ENCODE assay signal across 21 cellular contexts in genomic region chr11:73353422-73353821, GRCh38. TPM values are rescaled to one million over a fixed set of nuclear protein-coding genes. Genes with fewer than 3 reads are reported as not detected.
DNase-seq lines count a peak whose midpoint lies in the region; ATAC-seq and TF ChIP-seq lines count a peak whose summit lies in the region.
"Had no signal": no experiment of that assay in that cellular context is flagged by ENCODE, and none has a peak within 500 bp of the region (broad histone marks: within the 10 kb centered on the region; RNA-seq: fewer than 3 reads in every experiment).

No MANE protein-coding gene starts in this region.

- no peak overlapping the region for H3K4me3 Mint-ChIP-seq in activated T-cell treated with anti-CD3 and anti-CD28 coated beads, Interleukin-2, amount 50 U/mL, for 72 hours
- no peak overlapping the region for H3K4me3 Mint-ChIP-seq in activated T-cell treated with anti-CD3 and anti-CD28 coated beads, Interleukin-2, amount 50 U/mL, for 24 hours
- H3K4me3 Mint-ChIP-seq in stimulated activated effector memory CD8-positive, alpha-beta T cell treated with anti-CD3 and anti-CD28 coated beads, Interleukin-12 subunit alpha, Interleukin-12 subunit beta, amount 100 ng/mL, for 72 hours, result no peak overlapping the region
- H3K4me3 Mint-ChIP-seq: CD8-positive, alpha-beta memory T cell had no signal

- H3K9me3 ChIP-seq in DND-41 (ENCODE audit: insufficient read depth, low read length, severe bottlenecking) (no peaks in the 10 kb centered on the region), sigmoid colon (no peaks in the 10 kb centered on the region)
- H3K9me3 ChIP-seq: A549, MG63, SJSA1 had no signal

- H3K4me3 ChIP-seq in DND-41 (ENCODE audit: low read depth in 1 of 2, low read length in 2 of 2) (no peak overlapping the region), sigmoid colon (no peak overlapping the region)
- H3K4me3 ChIP-seq: A549, MG63, PC-9, SJSA1 had no signal

- H3K36me3 Mint-ChIP-seq in activated T-cell treated with anti-CD3 and anti-CD28 coated beads, Interleukin-2, amount 50 U/mL, for 72 hours (ENCODE audit: insufficient read depth in 2 of 2), result no peaks in the 10 kb centered on the region
- H3K36me3 Mint-ChIP-seq in activated T-cell treated with anti-CD3 and anti-CD28 coated beads, Interleukin-2, amount 50 U/mL, for 24 hours (ENCODE audit: low read depth), result no peaks in the 10 kb centered on the region
- H3K36me3 Mint-ChIP-seq in stimulated activated effector memory CD8-positive, alpha-beta T cell treated with anti-CD3 and anti-CD28 coated beads, Interleukin-12 subunit alpha, Interleukin-12 subunit beta, amount 100 ng/mL, for 72 hours, result peaks cover 6% of the 10 kb centered on the region
- H3K36me3 Mint-ChIP-seq: CD8-positive, alpha-beta memory T cell had no signal

- H3K4me1 Mint-ChIP-seq in activated T-cell treated with anti-CD3 and anti-CD28 coated beads, Interleukin-2, amount 50 U/mL, for 72 hours (ENCODE audit: low read depth), result no peaks in the 10 kb centered on the region
- peaks cover 2% of the 10 kb centered on the region for H3K4me1 Mint-ChIP-seq in activated T-cell treated with anti-CD3 and anti-CD28 coated beads, Interleukin-2, amount 50 U/mL, for 24 hours (ENCODE audit: low read depth)
- H3K4me1 Mint-ChIP-seq in stimulated activated effector memory CD8-positive, alpha-beta T cell treated with anti-CD3 and anti-CD28 coated beads, Interleukin-12 subunit alpha, Interleukin-12 subunit beta, amount 100 ng/mL, for 72 hours, result peaks cover 8% of the 10 kb centered on the region

- H3K27me3 Mint-ChIP-seq in activated T-cell treated with anti-CD3 and anti-CD28 coated beads, Interleukin-2, amount 50 U/mL, for 72 hours (ENCODE audit: low read depth), result no peaks in the 10 kb centered on the region
- no peaks in the 10 kb centered on the region for H3K27me3 Mint-ChIP-seq in activated T-cell treated with anti-CD3 and anti-CD28 coated beads, Interleukin-2, amount 50 U/mL, for 24 hours

- WGBS in sigmoid colon, 2 donors, result 85 to 93% methylated on average over 4 of the region's 4 CpGs

- TF ChIP-seq EP300 in sigmoid colon (IDR thresholded peaks at IDR 0.05), result no peak

- peak; percentile 25 to 55 for ATAC-seq in activated T-cell treated with anti-CD3 and anti-CD28 coated beads, Interleukin-2, amount 50 U/mL, for 72 hours (replicated peaks in 1 of 2)
- ATAC-seq in DND-41 (ENCODE audit: insufficient read depth, low read depth), result peak; percentile 72
- ATAC-seq in stimulated activated effector memory CD8-positive, alpha-beta T cell treated with anti-CD3 and anti-CD28 coated beads, Interleukin-12 subunit alpha, Interleukin-12 subunit beta, amount 100 ng/mL, for 72 hours, result peak; percentile 51
- ATAC-seq: A549, HepG2 had no signal

- no peak overlapping the region for H3K27ac Mint-ChIP-seq in activated T-cell treated with anti-CD3 and anti-CD28 coated beads, Interleukin-2, amount 50 U/mL, for 72 hours
- no peak overlapping the region for H3K27ac Mint-ChIP-seq in activated T-cell treated with anti-CD3 and anti-CD28 coated beads, Interleukin-2, amount 50 U/mL, for 24 hours
- H3K27ac Mint-ChIP-seq in stimulated activated effector memory CD8-positive, alpha-beta T cell treated with anti-CD3 and anti-CD28 coated beads, Interleukin-12 subunit alpha, Interleukin-12 subunit beta, amount 100 ng/mL, for 72 hours, result no peak overlapping the region
- H3K27ac Mint-ChIP-seq: CD8-positive, alpha-beta memory T cell had no signal

- H2AFZ ChIP-seq in DND-41 (ENCODE audit: low read depth, low read length), result no peak overlapping the region
- H2AFZ ChIP-seq: PC-9 had no signal

- intact Hi-C loops in sigmoid colon (cut with DNase I), result loop anchor here (2.0 kb wide), 1 partner anchor 21 kb away; no protein-coding TSS in a partner anchor

- no peak overlapping the region for H3K4me2 ChIP-seq in DND-41 (ENCODE audit: insufficient read depth, low read length)
- H3K4me2 ChIP-seq: A549, PC-9 had no signal

- H3K9ac ChIP-seq in DND-41 (ENCODE audit: low read depth, low read length), result no peak overlapping the region

- no peak for TF ChIP-seq POLR2A in sigmoid colon (IDR thresholded peaks at IDR 0.05)

- H3K4me1 ChIP-seq in DND-41 (ENCODE audit: insufficient read depth, low read length), result peaks cover 2% of the 10 kb centered on the region; the same call in 1 of the 2 replicates
- peaks cover 0 to 17% (median 8%) of the 10 kb centered on the region in 4 donors for H3K4me1 ChIP-seq in sigmoid colon
- H3K4me1 ChIP-seq: A549, SJSA1 had no signal

- TF ChIP-seq CTCF in DND-41 (IDR thresholded peaks at IDR 0.05; ENCODE audit: borderline replicate concordance, extremely low read depth, low read length, poor library complexity, severe bottlenecking) (no peak), sigmoid colon (IDR thresholded peaks at IDR 0.05) (no peak)

- H3K9me3 Mint-ChIP-seq in activated T-cell treated with anti-CD3 and anti-CD28 coated beads, Interleukin-2, amount 50 U/mL, for 72 hours, result no peaks in the 10 kb centered on the region
- H3K9me3 Mint-ChIP-seq in activated T-cell treated with anti-CD3 and anti-CD28 coated beads, Interleukin-2, amount 50 U/mL, for 24 hours, result no peaks in the 10 kb centered on the region
- H3K9me3 Mint-ChIP-seq in stimulated activated effector memory CD8-positive, alpha-beta T cell treated with anti-CD3 and anti-CD28 coated beads, Interleukin-12 subunit alpha, Interleukin-12 subunit beta, amount 100 ng/mL, for 72 hours, result no peaks in the 10 kb centered on the region
- H3K9me3 Mint-ChIP-seq: CD8-positive, alpha-beta memory T cell had no signal

- H3K27me3 ChIP-seq in DND-41 (ENCODE audit: insufficient read depth, low read length, poor library complexity) (no peaks in the 10 kb centered on the region), sigmoid colon (no peaks in the 10 kb centered on the region)
- H3K27me3 ChIP-seq: MG63, SJSA1 had no signal

- no peaks in the 10 kb centered on the region for H3K79me2 ChIP-seq in DND-41 (ENCODE audit: insufficient read depth, low read length)

- DNase-seq in activated T-cell treated with anti-CD3 and anti-CD28 coated beads, Interleukin-2, amount 50 U/mL, for 72 hours, result no peak
- DNase-seq in activated T-cell treated with anti-CD3 and anti-CD28 coated beads, Interleukin-2, amount 50 U/mL, for 24 hours, result no peak
- DNase-seq in DND-41, result peak; percentile 29
- DNase-seq in MV-4-11 (lab: John Stamatoyannopoulos, UW), result peak; percentile 15
- DNase-seq in stimulated activated effector memory CD8-positive, alpha-beta T cell treated with anti-CD3 and anti-CD28 coated beads, Interleukin-12 subunit alpha, Interleukin-12 subunit beta, amount 100 ng/mL, for 72 hours (ENCODE audit: low spot score in 2 of 2), result no peak
- DNase-seq in sigmoid colon, result no peak
- DNase-seq in putamen (ENCODE audit: low spot score), result no peak
- DNase-seq: CD8-positive, alpha-beta memory T cell; DMS53; GOT3; KG1; MG63; NCI-H1092; NCI-H1436 treated with DMSO at 0.1 percent for 48 hours; NCI-H2029; NCI-H345; NCI-H524 treated with DMSO at 0.1 percent for 48 hours; PC-9 had no signal

- no peaks in the 10 kb centered on the region for H3K36me3 ChIP-seq in DND-41 (ENCODE audit: insufficient read depth, low read length)
- peaks cover under 1 to 60% (median 30%) of the 10 kb centered on the region in 4 donors for H3K36me3 ChIP-seq in sigmoid colon

- H3K27ac ChIP-seq in DND-41 (ENCODE audit: low read length) (no peak overlapping the region), sigmoid colon (no peak overlapping the region)
- H3K27ac ChIP-seq: A549, PC-9, SJSA1 had no signal

- no peaks in the 10 kb centered on the region for H4K20me1 ChIP-seq in DND-41 (ENCODE audit: insufficient read depth, low read length)

RNA-seq across cellular contexts. Expression of gene RELT, which starts 22.8 kb away (rescaled TPM):
- 10 to 100 TPM; 17.3 to 19.6 TPM for total RNA-seq in activated T-cell treated with anti-CD3 and anti-CD28 coated beads, Interleukin-2, amount 50 U/mL, for 72 hours
- 1 to 10 TPM in 2 of 4 donors, under 1 TPM in 2; 0.28 to 1.8 (median 0.95) TPM for total RNA-seq in sigmoid colon
- polyA plus RNA-seq in sigmoid colon, result 1 to 10 TPM in 2 of 3 donors, under 1 TPM in 1; 0.92 to 9.3 (median 1.2) TPM

RNA-seq across cellular contexts. Expression of gene ARHGEF17, which starts 45.3 kb away (rescaled TPM):
- under 1 TPM; 0.05 to 0.07 TPM for total RNA-seq in activated T-cell treated with anti-CD3 and anti-CD28 coated beads, Interleukin-2, amount 50 U/mL, for 72 hours
- total RNA-seq in sigmoid colon, result 100 to 1,000 TPM in 1 of 4 donors, 10 to 100 TPM in 3; 38.2 to 104 (median 66.9) TPM
- 10 to 100 TPM in 1 of 3 donors, 1 to 10 TPM in 2; 1.8 to 15.9 (median 2.4) TPM for polyA plus RNA-seq in sigmoid colon
- total RNA-seq: CD8-positive, alpha-beta memory T cell had no signal
- polyA plus RNA-seq: CD8-positive, alpha-beta memory T cell had no signal

Comparison
In these comparisons a context has a peak if more than half of its experiments do, and no peak if none do; other contexts are left out.
1. DNase-seq: peak in DND-41 (single experiment) and MV-4-11 (single experiment); none in activated T-cell treated with anti-CD3 and anti-CD28 coated beads, Interleukin-2, amount 50 U/mL, for 72 hours (0 of 2), activated T-cell treated with anti-CD3 and anti-CD28 coated beads, Interleukin-2, amount 50 U/mL, for 24 hours (single experiment), stimulated activated effector memory CD8-positive, alpha-beta T cell treated with anti-CD3 and anti-CD28 coated beads, Interleukin-12 subunit alpha, Interleukin-12 subunit beta, amount 100 ng/mL, for 72 hours (0 of 2), sigmoid colon (single experiment) and putamen (single experiment).
2. RNA of gene RELT, which starts 22.8 kb away (total RNA-seq): 17.3 to 19.6 TPM in activated T-cell treated with anti-CD3 and anti-CD28 coated beads, Interleukin-2, amount 50 U/mL, for 72 hours; 0.28 to 1.8 TPM in sigmoid colon; every median in the first group is over 4 times any median in the second.
3. RNA of gene ARHGEF17, which starts 45.3 kb away (total RNA-seq): 38.2 to 104 TPM in sigmoid colon; 0.05 to 0.07 TPM in activated T-cell treated with anti-CD3 and anti-CD28 coated beads, Interleukin-2, amount 50 U/mL, for 72 hours; every median in the first group is over 10 times any median in the second.
4. Peak in every context shown above with its lines, with median percentiles within 50 percentile points of each other: ATAC-seq.